ENCODE assay signal across 9 cellular contexts in the genomic region with DNA sequence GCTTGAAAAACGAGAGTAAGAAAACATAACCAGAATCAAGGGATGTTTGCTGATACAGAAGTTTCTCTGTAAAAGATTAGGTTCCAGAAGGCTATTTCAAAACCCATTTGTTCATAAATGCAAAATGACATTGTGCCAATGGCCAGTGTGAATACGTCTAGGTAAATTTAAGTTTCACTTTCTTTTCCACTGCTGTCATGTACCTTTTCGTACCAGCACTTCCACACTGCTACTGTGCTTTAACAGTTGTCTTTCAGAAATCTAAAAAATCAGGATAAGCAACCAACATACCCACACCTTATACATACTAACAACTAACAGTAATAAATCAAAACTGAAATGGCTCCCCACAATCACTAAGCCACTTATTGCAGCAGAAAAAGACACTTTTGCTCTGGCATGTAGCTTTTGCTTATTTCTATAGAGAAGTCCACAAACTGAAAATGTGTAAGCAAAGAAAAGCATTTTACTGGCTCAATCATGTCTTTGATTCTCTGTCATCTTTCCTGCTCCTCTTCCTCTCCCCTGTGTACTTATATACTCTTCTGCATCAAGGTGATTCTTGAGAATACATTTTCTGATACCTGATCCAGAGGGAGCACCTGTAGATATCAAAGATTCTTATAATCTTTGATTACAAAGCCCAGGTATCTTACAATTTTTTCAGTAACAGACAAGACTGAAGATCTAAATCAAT. TPM values are rescaled to one million over a fixed set of nuclear protein-coding genes. Genes with fewer than 3 reads are reported as not detected.
DNase-seq lines count a peak whose midpoint lies in the region; ATAC-seq, FAIRE-seq and TF ChIP-seq lines count a peak whose summit lies in the region.
"Had no signal": no experiment of that assay in that cellular context is flagged by ENCODE, and none has a peak within 500 bp of the region (broad histone marks: within the 10 kb centered on the region; RNA-seq: fewer than 3 reads in every experiment).

No MANE protein-coding gene starts in this region.

- POLR2A ChIA-PET in endothelial cell of umbilical vein (lab: Charles Lee): no interaction called here

- H3K4me1 ChIP-seq in endothelial cell of umbilical vein (ENCODE audit: control insufficient read depth, extremely low read depth, insufficient read depth, low read length): peaks cover 53% of the 10 kb centered on the region

- H3K9me1 ChIP-seq in endothelial cell of umbilical vein (replicated peaks; ENCODE audit: control insufficient read depth, extremely low read depth, insufficient read depth, low read length): no peaks in the 10 kb centered on the region

- in situ Hi-C loops in KBM-7 (cut with MboI; ENCODE audit: low pct_unique_long_range_greater_than_20kb, low sequenced_read_pairs): no loop called here

- ATAC-seq in GM21447 (IDR thresholded peaks at IDR 0.05; ENCODE audit: unreplicated experiment): peak; percentile 45

- H2AFZ ChIP-seq in endothelial cell of umbilical vein (ENCODE audit: low read depth, low read length): no peak overlapping the region

- H4K20me1 ChIP-seq in endothelial cell of umbilical vein (replicated peaks; ENCODE audit: control insufficient read depth, extremely low read depth, insufficient read depth, low read length): no peaks in the 10 kb centered on the region

- peak overlapping the region; percentile 99 for H3K27ac ChIP-seq in endothelial cell of umbilical vein (ENCODE audit: insufficient read depth, low read depth, low read length)

- no peaks in the 10 kb centered on the region for H3K27me3 ChIP-seq in endothelial cell of umbilical vein (ENCODE audit: control insufficient read depth in 2 of 2, insufficient read depth in 2 of 2, low read length in 2 of 2)

- DNase-seq in CD1c-positive myeloid dendritic cell (ENCODE audit: extremely low spot score) (peak; percentile 49), M059J (ENCODE audit: low read depth) (peak; percentile 44), endothelial cell of umbilical vein (ENCODE audit: low read depth, low spot score) (peak; percentile 76), renal cortical epithelial cell (ENCODE audit: low read depth) (peak; percentile 48), GM03348 (ENCODE audit: low spot score) (no peak), NCI-H2227 (lab: John Stamatoyannopoulos, UW; ENCODE audit: unreplicated experiment) (no peak), KBM-7 (no peak)

- H3K36me3 ChIP-seq in endothelial cell of umbilical vein (ENCODE audit: control insufficient read depth in 2 of 2, extremely low read depth in 1 of 2, insufficient read depth in 2 of 2, low read length in 2 of 2): no peaks in the 10 kb centered on the region

- no TSS peak for BruUV-seq in endothelial cell of umbilical vein (replicated peaks; lab: Mats Ljungman, UMichigan)

- H3K9ac ChIP-seq in endothelial cell of umbilical vein (replicated peaks; ENCODE audit: extremely low read depth, insufficient read depth, low read length): peak overlapping the region; percentile 50

- no peak for FAIRE-seq in endothelial cell of umbilical vein (lab: Jason Lieb, UNC)
- FAIRE-seq: endometrium had no signal

- TF ChIP-seq CTCF in endothelial cell of umbilical vein (IDR thresholded peaks at IDR 0.05; ENCODE audit: extremely low read depth in 1 of 2, insufficient read depth in 1 of 2, low read depth in 1 of 2, low read length in 2 of 2): no peak

- no peak for TF ChIP-seq POLR2A in endothelial cell of umbilical vein (IDR thresholded peaks at IDR 0.05; ENCODE audit: low read depth, low read length)

- dilution Hi-C loops in endothelial cell of umbilical vein (cut with MboI; ENCODE audit: extremely low pct_ligation_motif_present, low sequenced_read_pairs): no loop called here

- H3K4me2 ChIP-seq in endothelial cell of umbilical vein (ENCODE audit: insufficient read depth, low read length): peak overlapping the region; percentile 100

- intact Hi-C loops in endothelial cell of umbilical vein (cut with micrococcal nuclease): loop anchor here (1.0 to 10.0 kb wide), 2 partner anchors 8 to 150 kb away; a partner anchor contains a TSS

- peak overlapping the region; percentile 13 to 76 (median 56) for H3K4me3 ChIP-seq in endothelial cell of umbilical vein (replicated peaks in 1 of 3; ENCODE audit: insufficient read depth in 1 of 3, low read depth in 1 of 3, low read length in 3 of 3)

- CTCF ChIA-PET in endothelial cell of umbilical vein (lab: Charles Lee): interaction anchor here (0.8 to 1.8 kb wide), 4 partner anchors 10 to 70 kb away, joined by 3 to 4 read pairs (median 4); no protein-coding TSS in a partner anchor

- H3K9me3 ChIP-seq in endothelial cell of umbilical vein (replicated peaks; ENCODE audit: control insufficient read depth, insufficient read depth, low read length): no peaks in the 10 kb centered on the region

- peaks cover 59% of the 10 kb centered on the region for H3K79me2 ChIP-seq in endothelial cell of umbilical vein (ENCODE audit: control insufficient read depth, insufficient read depth, low read length)

TF ChIP-seq in endothelial cell of umbilical vein, 7 proteins besides CTCF, POLR2A, EP300 and RAD21:
- no peak for TF ChIP-seq POLR2AphosphoS5 (IDR thresholded peaks at IDR 0.05; ENCODE audit: insufficient read depth, low read depth, low read length)
- no peak for TF ChIP-seq MYC (IDR thresholded peaks at IDR 0.05; ENCODE audit: low read depth, low read length)
- no peak for TF ChIP-seq GATA2 (IDR thresholded peaks at IDR 0.05; ENCODE audit: insufficient read depth, insufficient read length, low read depth, low read length)
- no peak for TF ChIP-seq JUN (IDR thresholded peaks at IDR 0.05; ENCODE audit: borderline replicate concordance, insufficient read depth, insufficient read length, low read depth)
- no peak for TF ChIP-seq FOS (IDR thresholded peaks at IDR 0.05; ENCODE audit: borderline replicate concordance, insufficient read depth, low read length)
- TF ChIP-seq, protein P1, sequence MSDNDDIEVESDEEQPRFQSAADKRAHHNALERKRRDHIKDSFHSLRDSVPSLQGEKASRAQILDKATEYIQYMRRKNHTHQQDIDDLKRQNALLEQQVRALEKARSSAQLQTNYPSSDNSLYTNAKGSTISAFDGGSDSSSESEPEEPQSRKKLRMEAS (IDR thresholded peaks at IDR 0.05; ENCODE audit: insufficient read depth, insufficient read length): no peak
- no peak for TF ChIP-seq EZH2 (IDR thresholded peaks at IDR 0.05; ENCODE audit: borderline replicate concordance, low read depth, low read length, severe bottlenecking)
TF ChIP-seq in endothelial cell of umbilical vein: peak in this region for 0.

RNA-seq across cellular contexts. Expression of a gene that starts 34.3 kb away (rescaled TPM):
- total RNA-seq in M059J (2014; rRNA removed; shearing (Covaris generic)): 18.9 and 26.6 TPM in 2 replicates
- total RNA-seq in endothelial cell of umbilical vein (61.2 and 62.5 TPM in 2 replicates), renal cortical epithelial cell (75.2 and 122 TPM in 2 replicates)
- polyA plus RNA-seq in endothelial cell of umbilical vein: 28.6 and 31.8 TPM in 2 replicates
- polyA plus RNA-seq in endothelial cell of umbilical vein (2011; cell fraction: cytosol; rRNA removed): 26.3 and 29.4 TPM in 2 replicates
- 49.6 TPM in 2 replicates for polyA plus RNA-seq in endothelial cell of umbilical vein (2011; cell fraction: nucleus; rRNA removed)
- polyA plus RNA-seq in endothelial cell of umbilical vein (2012): 49.5 and 49.7 TPM in 2 replicates
- polyA minus RNA-seq in endothelial cell of umbilical vein: 57.9 and 67.6 TPM in 2 replicates
- 12.8 TPM for polyA minus RNA-seq in endothelial cell of umbilical vein (2011; cell fraction: cytosol; rRNA and poly(A)+ RNA removed)
- polyA minus RNA-seq in endothelial cell of umbilical vein (2011; cell fraction: nucleus; rRNA and poly(A)+ RNA removed): 81.5 and 119 TPM in 2 replicates

Comparison
In these comparisons a context has a peak if more than half of its experiments do, and no peak if none do; other contexts are left out.
1. DNase-seq: peak in CD1c-positive myeloid dendritic cell (single experiment), M059J (single experiment), endothelial cell of umbilical vein (single experiment) and renal cortical epithelial cell (single experiment); none in GM03348 (single experiment), NCI-H2227 (single experiment) and KBM-7 (single experiment).